18 cellular contexts compared by ENCODE assay signal in the genomic region with DNA sequence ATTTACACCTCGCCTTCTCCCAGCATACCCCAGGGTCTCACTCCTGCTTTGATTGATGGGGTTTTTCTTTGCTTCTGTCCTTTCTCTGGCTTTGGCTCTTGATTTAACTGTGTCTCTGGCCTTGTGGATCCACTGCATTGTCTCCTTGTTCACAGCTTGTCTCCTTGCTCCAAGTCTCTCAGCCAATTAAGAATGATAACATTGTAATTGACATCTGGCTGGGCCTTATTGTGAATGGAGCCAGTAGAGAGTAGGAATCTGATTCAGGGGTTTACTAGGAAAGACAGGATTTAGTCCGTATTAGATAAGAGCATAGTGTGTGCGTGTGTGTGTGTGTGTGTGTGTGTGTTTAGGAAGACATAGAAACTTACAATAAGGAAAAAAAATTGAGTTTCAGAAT.
"Had no signal": no experiment of that assay in that cellular context is flagged by ENCODE, and none has a peak within 500 bp of the region (broad histone marks: within the 10 kb centered on the region; RNA-seq: fewer than 3 reads in every experiment).

No MANE protein-coding gene starts in this region.

- H3K4me2 ChIP-seq: KMS-11 had no signal

- H3K4me3 Mint-ChIP-seq: IgD-negative memory B cell had no signal

- H3K36me3 ChIP-seq: SJSA1 had no signal

- H3K4me1 ChIP-seq: SJSA1 had no signal

- ATAC-seq: K562 had no signal

- H3K27ac ChIP-seq: HL-60, KMS-11, SJSA1, SK-N-MC had no signal

- H3K27ac Mint-ChIP-seq: IgD-negative memory B cell had no signal

- H3K36me3 Mint-ChIP-seq: IgD-negative memory B cell had no signal

- DNase-seq: Kasumi-1, MM.1S, NCI-H1092 treated with DMSO at 0.1 percent for 48 hours, NCI-H1436, NCI-H187, NCI-H2029, NCI-H2081 treated with DMSO at 0.1 percent for 48 hours, NCI-H2227 treated with DMSO at 0.1 percent for 48 hours, NCI-H526 treated with DMSO at 0.1 percent for 48 hours, Right ventricle myocardium superior, RPMI8226, SIG-M5 had no signal

- H3K4me3 ChIP-seq: K562, SJSA1, SK-N-MC had no signal

- H3K27me3 Mint-ChIP-seq: IgD-negative memory B cell had no signal

- H3K27me3 ChIP-seq: SJSA1 had no signal

- H3K9ac ChIP-seq: KMS-11 had no signal

- H3K4me1 Mint-ChIP-seq: IgD-negative memory B cell had no signal
